Comparison of ENCODE assay signal across 19 cellular contexts in genomic region chr2:118145207-118145606, GRCh38.
"Had no signal": no experiment of that assay in that cellular context is flagged by ENCODE, and none has a peak within 500 bp of the region (broad histone marks: within the 10 kb centered on the region; RNA-seq: fewer than 3 reads in every experiment).

No MANE protein-coding gene starts in this region.

- H3K36me3 ChIP-seq: gastrocnemius medialis, prostate gland, thoracic aorta, tibial nerve, upper lobe of left lung had no signal

- H3K9me3 ChIP-seq: gastrocnemius medialis, prostate gland, thoracic aorta, tibial nerve, upper lobe of left lung had no signal

- H3K4me3 ChIP-seq: coronary artery, gastrocnemius medialis, prostate gland, thoracic aorta, tibial nerve, upper lobe of left lung had no signal

- H3K4me1 ChIP-seq: gastrocnemius medialis, prostate gland, upper lobe of left lung had no signal

- ATAC-seq: gastrocnemius medialis; naive thymus-derived CD8-positive, alpha-beta T cell; right cardiac atrium; stimulated activated naive B cell treated with anti-CD40 and anti-IgM and Interleukin-4, amounts not matched to agents 10 μg/mL and 1 μg/mL and 100 μg/mL, for 72 hours had no signal

- H3K27me3 ChIP-seq: gastrocnemius medialis, tibial nerve, upper lobe of left lung had no signal

- H3K27ac ChIP-seq: coronary artery, gastrocnemius medialis, prostate gland, thoracic aorta, tibial nerve, upper lobe of left lung had no signal

- DNase-seq: dermis blood vessel endothelial cell; effector memory CD4-positive, alpha-beta T cell; gastrocnemius medialis; head of caudate nucleus; mesendoderm; midbrain; naive thymus-derived CD8-positive, alpha-beta T cell; nephron progenitor cell; nucleus accumbens; right cardiac atrium; small intestine; stimulated activated CD4-positive, alpha-beta T cell treated with anti-CD3 and anti-CD28 coated beads, Interleukin-15, amount 100 ng/mL, for 24 hours; stimulated activated CD4-positive, alpha-beta T cell treated with anti-CD3 and anti-CD28 coated beads, Interleukin-2, amount 100 ng/mL, for 48 hours; stimulated activated naive B cell treated with anti-CD40 and anti-IgM and Interleukin-4, amounts not matched to agents 10 μg/mL and 1 μg/mL and 100 μg/mL, for 72 hours; upper lobe of left lung had no signal
